In the genomic region with DNA sequence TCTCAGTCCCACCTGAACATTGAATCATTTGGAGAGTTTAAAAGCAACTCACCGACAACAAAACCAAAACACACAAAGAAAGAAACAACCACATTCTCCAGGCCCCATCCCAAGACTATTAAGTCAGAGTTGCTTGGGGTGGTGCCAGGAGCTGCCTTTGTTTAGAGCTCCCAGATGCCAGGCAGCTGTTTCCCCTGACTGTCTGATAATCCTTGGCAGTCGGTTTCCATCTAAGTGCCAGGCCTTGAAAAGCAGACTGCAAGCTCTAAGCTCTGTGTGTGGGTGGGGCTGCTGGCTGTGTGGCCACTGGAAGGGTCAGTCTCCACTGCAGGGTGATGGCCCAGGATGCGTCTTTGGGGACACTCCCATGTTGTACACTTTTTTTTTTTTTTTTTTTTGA, we compare ENCODE assay signal across 11 cellular contexts.
DNase-seq lines count a peak whose midpoint lies in the region; ATAC-seq, FAIRE-seq and TF ChIP-seq lines count a peak whose summit lies in the region.
"Had no signal": no experiment of that assay in that cellular context is flagged by ENCODE, and none has a peak within 500 bp of the region (broad histone marks: within the 10 kb centered on the region; RNA-seq: fewer than 3 reads in every experiment).

No MANE protein-coding gene starts in this region.

- H3K4me1 Mint-ChIP-seq in astrocyte (ENCODE audit: low read depth, unreplicated experiment) (peaks cover 5% of the 10 kb centered on the region), endothelial cell (ENCODE audit: unreplicated experiment) (no peaks in the 10 kb centered on the region)
- H3K4me1 Mint-ChIP-seq: activated naive CD8-positive, alpha-beta T cell treated with anti-CD3 and anti-CD28 coated beads, Interleukin-2, amount 10 ng/mL, durations not matched to agents 7 days and 5 days had no signal

- ATAC-seq in right cardiac atrium = peak; percentile 94 to 95

- H3K27ac Mint-ChIP-seq in astrocyte (ENCODE audit: unreplicated experiment) (no peak overlapping the region), endothelial cell (ENCODE audit: unreplicated experiment) (no peak overlapping the region)
- H3K27ac Mint-ChIP-seq: activated naive CD8-positive, alpha-beta T cell treated with anti-CD3 and anti-CD28 coated beads, Interleukin-2, amount 10 ng/mL, durations not matched to agents 7 days and 5 days had no signal

- POLR2A ChIA-PET in RWPE1 (lab: Yijun Ruan, JAX; ENCODE audit: low non-redundant PET) = no interaction called here

- H3K9ac ChIP-seq in astrocyte (ENCODE audit: low read length) = no peak overlapping the region
- H3K9ac ChIP-seq: KMS-11 had no signal

- H3K27ac ChIP-seq in astrocyte (ENCODE audit: low read depth, low read length) = no peak overlapping the region
- H3K27ac ChIP-seq in right cardiac atrium (ENCODE audit: low read length) = no peak overlapping the region
- no peak overlapping the region for H3K27ac ChIP-seq in substantia nigra (ENCODE audit: low read depth, low read length, poor library complexity, severe bottlenecking)
- H3K27ac ChIP-seq in RWPE1 = no peak overlapping the region
- H3K27ac ChIP-seq: KMS-11 had no signal

- peaks cover 3% of the 10 kb centered on the region for H3K9me3 Mint-ChIP-seq in astrocyte (ENCODE audit: unreplicated experiment)
- H3K9me3 Mint-ChIP-seq in endothelial cell (ENCODE audit: unreplicated experiment) = no peaks in the 10 kb centered on the region
- H3K9me3 Mint-ChIP-seq: activated naive CD8-positive, alpha-beta T cell treated with anti-CD3 and anti-CD28 coated beads, Interleukin-2, amount 10 ng/mL, durations not matched to agents 7 days and 5 days; neural crest cell had no signal

- H3K27me3 ChIP-seq in astrocyte (ENCODE audit: insufficient read depth, low read length) = peaks cover 4% of the 10 kb centered on the region
- no peaks in the 10 kb centered on the region for H3K27me3 ChIP-seq in right cardiac atrium (ENCODE audit: control insufficient read depth, insufficient read depth)

- TF ChIP-seq CTCF in astrocyte (IDR thresholded peaks at IDR 0.05; ENCODE audit: insufficient read depth, low read depth, low read length) (no peak), RWPE1 (conservative IDR thresholded peaks at IDR 0.05; ENCODE audit: low read depth) (no peak), endothelial cell (IDR thresholded peaks at IDR 0.05; ENCODE audit: unreplicated experiment) (no peak)

- H3K27me3 Mint-ChIP-seq in astrocyte (ENCODE audit: low read depth, unreplicated experiment) = peaks cover 15% of the 10 kb centered on the region
- no peaks in the 10 kb centered on the region for H3K27me3 Mint-ChIP-seq in endothelial cell (ENCODE audit: unreplicated experiment)

- H3K36me3 Mint-ChIP-seq in astrocyte (ENCODE audit: low read depth, unreplicated experiment) (no peaks in the 10 kb centered on the region), endothelial cell (ENCODE audit: low read depth, unreplicated experiment) (no peaks in the 10 kb centered on the region)
- H3K36me3 Mint-ChIP-seq: activated naive CD8-positive, alpha-beta T cell treated with anti-CD3 and anti-CD28 coated beads, Interleukin-2, amount 10 ng/mL, durations not matched to agents 7 days and 5 days had no signal

- DNase-seq in HT1080 (ENCODE audit: low read depth) (peak; percentile 21), astrocyte (ENCODE audit: low read depth) (peak; percentile 73), right cardiac atrium (peak; percentile 87 to 92 (median 88)), substantia nigra (lab: John Stamatoyannopoulos, UW) (peak in 35 of 49 donors; percentile 9 to 73 (median 32)), RWPE1 (ENCODE audit: low spot score) (no peak), endothelial cell (ENCODE audit: low spot score) (no peak), NCI-H526 treated with DMSO at 0.1 percent for 48 hours (lab: John Stamatoyannopoulos, UW) (no peak)
- DNase-seq: activated CD4-positive, CD25-positive, alpha-beta regulatory T cell treated with anti-CD3 and anti-CD28 coated beads, Interleukin-2, amount 50 U/mL, for 72 hours; activated naive CD8-positive, alpha-beta T cell treated with anti-CD3 and anti-CD28 coated beads, Interleukin-2, amount 10 ng/mL, durations not matched to agents 7 days and 5 days had no signal

- H3K4me2 ChIP-seq in astrocyte (ENCODE audit: low read length) = no peak overlapping the region
- H3K4me2 ChIP-seq: KMS-11 had no signal

- H3K36me3 ChIP-seq in astrocyte (ENCODE audit: insufficient read depth, low read length) = no peaks in the 10 kb centered on the region

- H3K4me1 ChIP-seq in astrocyte (ENCODE audit: insufficient read depth, low read length) = no peaks in the 10 kb centered on the region
- no peaks in the 10 kb centered on the region for H3K4me1 ChIP-seq in right cardiac atrium (ENCODE audit: control insufficient read depth, insufficient read depth, low read length)

- no peaks in the 10 kb centered on the region for H3K9me3 ChIP-seq in astrocyte (ENCODE audit: insufficient read depth, low read depth, low read length)
- no peaks in the 10 kb centered on the region for H3K9me3 ChIP-seq in right cardiac atrium (ENCODE audit: control insufficient read depth, low read length)

- H3K4me3 Mint-ChIP-seq in astrocyte (ENCODE audit: unreplicated experiment) (no peak overlapping the region), endothelial cell (ENCODE audit: unreplicated experiment) (no peak overlapping the region)
- H3K4me3 Mint-ChIP-seq: activated naive CD8-positive, alpha-beta T cell treated with anti-CD3 and anti-CD28 coated beads, Interleukin-2, amount 10 ng/mL, durations not matched to agents 7 days and 5 days; neural crest cell had no signal

- WGBS in right cardiac atrium = 10% methylated on average over 3 of the region's 3 CpGs

- no peaks in the 10 kb centered on the region for H3K79me2 ChIP-seq in astrocyte (ENCODE audit: insufficient read depth, low read length)

- H2AFZ ChIP-seq in astrocyte (ENCODE audit: low read depth, low read length) = peak overlapping the region; percentile 21

- no peaks in the 10 kb centered on the region for H4K20me1 ChIP-seq in astrocyte (ENCODE audit: insufficient read depth, low read length)

- CTCF ChIA-PET in RWPE1 (lab: Yijun Ruan, JAX) = interaction anchor here (0.6 kb wide), 1 partner anchor 147 kb away, joined by 3 read pairs; no protein-coding TSS in a partner anchor

- intact Hi-C loops in right cardiac atrium (cut with DNase I) = no loop called here

- FAIRE-seq in astrocyte (lab: Jason Lieb, UNC) = no peak

- H3K4me3 ChIP-seq in astrocyte (ENCODE audit: insufficient read depth, low read depth, low read length) (no peak overlapping the region), right cardiac atrium (ENCODE audit: low read length) (no peak overlapping the region)

Comparison
In these comparisons a context has a peak if more than half of its experiments do, and no peak if none do; other contexts are left out.
1. DNase-seq: peak in HT1080 (single experiment), astrocyte (single experiment), right cardiac atrium (3 of 3) and substantia nigra (35 of 49); none in RWPE1 (single experiment), endothelial cell (single experiment) and NCI-H526 treated with DMSO at 0.1 percent for 48 hours (single experiment).